In the genomic region with DNA sequence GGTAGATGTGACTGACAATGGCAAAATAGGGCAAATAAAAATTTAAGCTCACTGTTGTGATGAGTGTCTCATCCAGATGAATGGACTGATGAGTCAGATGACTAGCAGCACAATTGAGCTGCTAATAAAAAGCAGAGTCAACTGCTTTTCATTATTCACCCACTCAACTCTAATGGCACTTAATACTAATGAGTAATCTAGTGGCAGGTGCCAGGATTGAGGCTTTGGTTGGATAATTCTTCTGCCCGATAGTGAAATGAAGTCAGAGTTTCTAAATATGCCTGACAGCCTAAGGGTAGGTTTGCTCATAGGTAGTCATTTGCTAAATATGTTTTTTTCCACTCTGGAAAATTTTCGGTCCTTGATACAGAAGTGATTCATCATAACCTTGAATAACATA, we compare ENCODE assay signal across 8 cellular contexts. TPM values are rescaled to one million over a fixed set of nuclear protein-coding genes. Genes with fewer than 3 reads are reported as not detected.
DNase-seq lines count a peak whose midpoint lies in the region; ATAC-seq, FAIRE-seq and TF ChIP-seq lines count a peak whose summit lies in the region.

No MANE protein-coding gene starts in this region.

- H3K4ac ChIP-seq in H9 (ENCODE audit: low read depth, low read length) = no peak overlapping the region

- peaks cover 58 to 63% of the 10 kb centered on the region in 2 experiments for H3K9me3 Mint-ChIP-seq in H9

- no peak overlapping the region for H2BK5ac ChIP-seq in H9 (ENCODE audit: insufficient read length, low read length)

- H3K27me3 ChIP-seq in pancreas = peaks cover 0 to 3% (median 0%) of the 10 kb centered on the region in 4 donors
- no peaks in the 10 kb centered on the region for H3K27me3 ChIP-seq in H9 (ENCODE audit: insufficient read depth, low read length)

- no peak overlapping the region for H4K5ac ChIP-seq in H9 (ENCODE audit: insufficient read length, low read depth, low read length)

- H3K27me3 Mint-ChIP-seq in H9 (ENCODE audit: low read depth) = no peaks in the 10 kb centered on the region

- H3K36me3 ChIP-seq in pancreas = peaks cover 0 to 17% (median 10%) of the 10 kb centered on the region in 3 donors

- H3K14ac ChIP-seq in H9 (ENCODE audit: insufficient read depth, low read length) = no peak overlapping the region

- H3K56ac ChIP-seq in H9 (ENCODE audit: insufficient read length, low read depth, low read length) = no peak overlapping the region

- WGBS in pancreas, 2 donors = 6 to 27% methylated on average over 2 of the region's 2 CpGs
- WGBS in H9 (ENCODE audit: extremely low coverage, insufficient read length, low lambda C conversion rate) = no CpG with 5 or more reads among the region's 2 CpGs

- H3K36me3 Mint-ChIP-seq in H9 (ENCODE audit: insufficient read depth in 1 of 3, low read depth in 3 of 3) = peaks cover 29 to 67% (median 65%) of the 10 kb centered on the region in 3 experiments

- no peak overlapping the region for H2BK12ac ChIP-seq in H9 (ENCODE audit: insufficient read length, low read depth, low read length)

- H3K4me3 Mint-ChIP-seq in H9 = no peak overlapping the region

- H3K4me2 ChIP-seq in H9 (ENCODE audit: insufficient read depth, insufficient read length, low read length) = no peak overlapping the region

- no peak overlapping the region for H2BK20ac ChIP-seq in H9 (ENCODE audit: low read depth, low read length, poor library complexity, severe bottlenecking)

- DNase-seq in EL (peak; percentile 88), NCI-H774 (lab: John Stamatoyannopoulos, UW) (peak; percentile 68), dermis blood vessel endothelial cell (peak; percentile 78), pancreas (no peak), H9 (no peak)

- TF ChIP-seq CTCF in pancreas (IDR thresholded peaks at IDR 0.05) (no peak), H9 (conservative IDR thresholded peaks at IDR 0.05) (no peak)

- peak overlapping the region in 1 of 3 experiments; percentile 69; a peak in 2 of 7 replicates for H3K27ac Mint-ChIP-seq in H9

- no peak overlapping the region for H2BK120ac ChIP-seq in H9 (ENCODE audit: low read depth, low read length, poor library complexity, severe bottlenecking)

- H3K9ac ChIP-seq in H9 (ENCODE audit: extremely low read depth, insufficient read length, low read length) = no peak overlapping the region

- H3K4me1 Mint-ChIP-seq in H9 = peaks cover 13 to 17% of the 10 kb centered on the region in 2 experiments

- H3K9me3 ChIP-seq in pancreas (no peaks in the 10 kb centered on the region), H9 (ENCODE audit: control insufficient read depth, low read depth, low read length) (peaks cover 39% of the 10 kb centered on the region)

- H4K8ac ChIP-seq in H9 (replicated peaks; ENCODE audit: insufficient read length, low read depth, low read length) = no peak overlapping the region

- intact Hi-C loops in pancreas (cut with DNase I) = no loop called here

- peaks cover 0 to 14% (median 12%) of the 10 kb centered on the region in 3 donors for H3K4me1 ChIP-seq in pancreas
- no peaks in the 10 kb centered on the region for H3K4me1 ChIP-seq in H9 (ENCODE audit: insufficient read depth, low read length)

- no peak overlapping the region for H2AK5ac ChIP-seq in H9 (ENCODE audit: insufficient read length, low read length)

- no peak overlapping the region for H2AFZ ChIP-seq in H9 (ENCODE audit: low read length)

- no peak overlapping the region for H2BK15ac ChIP-seq in H9 (ENCODE audit: low read depth, low read length)

- H3T11ph ChIP-seq in H9 (ENCODE audit: low read length) = no peak overlapping the region

- H3K18ac ChIP-seq in H9 (ENCODE audit: insufficient read length, low read depth, low read length) = no peak overlapping the region

- no peak overlapping the region for H3K23ac ChIP-seq in H9 (ENCODE audit: insufficient read length, low read depth, low read length)

- no peaks in the 10 kb centered on the region for H4K20me1 ChIP-seq in H9 (ENCODE audit: control insufficient read depth, insufficient read depth, insufficient read length)

- no peak overlapping the region for H3K4me3 ChIP-seq in pancreas

- H4K91ac ChIP-seq in H9 (ENCODE audit: insufficient read length, low read depth, low read length) = no peak overlapping the region

- no peaks in the 10 kb centered on the region for H3K23me2 ChIP-seq in H9 (ENCODE audit: insufficient read length, low read depth, low read length, poor library complexity, severe bottlenecking)

- peaks cover 26% of the 10 kb centered on the region; the same call in 1 of the 2 replicates for H3K79me2 ChIP-seq in H9 (ENCODE audit: insufficient read depth, low read length)

- H3K79me1 ChIP-seq in H9 (ENCODE audit: insufficient read depth, low read depth, low read length, poor library complexity, severe bottlenecking) = no peaks in the 10 kb centered on the region

- ATAC-seq in pancreas = peak; percentile 52 to 74 (median 58)
- ATAC-seq in GM18498 (IDR thresholded peaks at IDR 0.05; ENCODE audit: unreplicated experiment) = no peak
- no peak for ATAC-seq in GM21367 (IDR thresholded peaks at IDR 0.05; ENCODE audit: unreplicated experiment)
- ATAC-seq in HG03469 (IDR thresholded peaks at IDR 0.05; ENCODE audit: unreplicated experiment) = no peak

- peak overlapping the region in 1 of 4 donors; percentile 51 for H3K27ac ChIP-seq in pancreas
- no peak overlapping the region for H3K27ac ChIP-seq in H9 (ENCODE audit: insufficient read length, low read depth, low read length)

- FAIRE-seq in pancreas (lab: Jason Lieb, UNC) = no peak

RNA-seq across cellular contexts. Expression of gene OGT, which starts 10.4 kb away (rescaled TPM):
- 92.8 and 149 TPM in 2 replicates for total RNA-seq in dermis blood vessel endothelial cell
- 100 to 1,000 TPM in 1 of 6 donors, 10 to 100 TPM in 5; 47.8 to 118 (median 69.4) TPM for total RNA-seq in pancreas
- polyA plus RNA-seq in pancreas = 10 to 100 TPM; 84.2 to 87.9 TPM
- 108 and 116 TPM in 2 replicates for total RNA-seq in H9 (2021)

RNA-seq across cellular contexts. Expression of gene GCNA, which starts 34.9 kb away (rescaled TPM):
- total RNA-seq in dermis blood vessel endothelial cell (1.6 and 3.2 TPM in 2 replicates), pancreas (1 to 10 TPM in 2 of 6 donors, under 1 TPM in 4; 0.63 to 2.0 (median 0.89) TPM), H9 (2021) (0.48 and 0.96 TPM in 2 replicates)
- 1 to 10 TPM; 1.5 to 3.1 TPM for polyA plus RNA-seq in pancreas

Comparison
In these comparisons a context has a peak if more than half of its experiments do, and no peak if none do; other contexts are left out.
1. DNase-seq: peak in EL (single experiment), NCI-H774 (single experiment) and dermis blood vessel endothelial cell (single experiment); none in pancreas (0 of 6) and H9 (single experiment).
2. ATAC-seq: peak in pancreas (4 of 4); none in GM18498 (single experiment), GM21367 (single experiment) and HG03469 (single experiment).